Comparison of ENCODE assay signal across 8 cellular contexts in genomic region chr1:86380257-86380861, GRCh38. TPM values are rescaled to one million over a fixed set of nuclear protein-coding genes. Genes with fewer than 3 reads are reported as not detected.
DNase-seq lines count a peak whose midpoint lies in the region; ATAC-seq and TF ChIP-seq lines count a peak whose summit lies in the region.

No MANE protein-coding gene starts in this region.

- POLR2A ChIA-PET in CD4-positive, alpha-beta memory T cell (lab: Charles Lee; ENCODE audit: partially characterized antibody): interaction anchor here (0.7 to 1.3 kb wide), 3 partner anchors 8 to 121 kb away, joined by 3 read pairs; partner anchors contain the start of gene ODF2L
- POLR2A ChIA-PET in activated B cell treated with CpG ODN at 0.5 μM for 24 hours (lab: Charles Lee): interaction anchor here (0.8 to 1.5 kb wide), 2 partner anchors 17 to 324 kb away, joined by 3 to 4 read pairs; partner anchors contain the start of gene SH3GLB1

- peaks cover 17% of the 10 kb centered on the region for H3K4me1 ChIP-seq in CD4-positive, alpha-beta memory T cell (ENCODE audit: insufficient read depth, low read length)
- no peaks in the 10 kb centered on the region for H3K4me1 ChIP-seq in cardiac muscle cell (ENCODE audit: low read depth)

- H3K27me3 Mint-ChIP-seq in CD4-positive, alpha-beta memory T cell: no peaks in the 10 kb centered on the region
- H3K27me3 Mint-ChIP-seq in activated B cell treated with CpG ODN at 0.5 μM for 24 hours: no peaks in the 10 kb centered on the region

- CTCF ChIA-PET in CD4-positive, alpha-beta memory T cell (lab: Charles Lee; ENCODE audit: partially characterized antibody): interaction anchor here (0.6 to 5.4 kb wide), 23 partner anchors 10 to 704 kb away, joined by 3 to 65 read pairs (median 5); partner anchors contain the start of genes CLCA2, ODF2L and SH3GLB1
- CTCF ChIA-PET in activated B cell treated with CpG ODN at 0.5 μM for 24 hours (lab: Charles Lee): interaction anchor here (0.7 to 2.5 kb wide), 17 partner anchors 10 to 359 kb away, joined by 3 to 40 read pairs (median 5); partner anchors contain the start of gene ODF2L

- peaks cover 8 to 30% (median 12%) of the 10 kb centered on the region in 4 donors for H3K4me1 Mint-ChIP-seq in CD4-positive, alpha-beta memory T cell
- H3K4me1 Mint-ChIP-seq in activated B cell treated with CpG ODN at 0.5 μM for 24 hours: peaks cover 8% of the 10 kb centered on the region

- no peaks in the 10 kb centered on the region for H3K36me3 ChIP-seq in CD4-positive, alpha-beta memory T cell (ENCODE audit: insufficient read depth, low read length)
- peaks cover 6% of the 10 kb centered on the region for H3K36me3 ChIP-seq in cardiac muscle cell

- H3K9me3 Mint-ChIP-seq in CD4-positive, alpha-beta memory T cell: peaks cover 0 to 2% (median 0%) of the 10 kb centered on the region in 8 donors
- H3K9me3 Mint-ChIP-seq in activated B cell treated with CpG ODN at 0.5 μM for 24 hours: peaks cover 10% of the 10 kb centered on the region

- H3K4me3 Mint-ChIP-seq in CD4-positive, alpha-beta memory T cell: peak overlapping the region in 2 of 8 donors; percentile 38 to 55
- H3K4me3 Mint-ChIP-seq in activated B cell treated with CpG ODN at 0.5 μM for 24 hours: no peak overlapping the region

- intact Hi-C loops in CD4-positive, alpha-beta memory T cell (cut with micrococcal nuclease): loop anchor here (1.0 to 5.0 kb wide), 8 partner anchors 9 to 702 kb away; partner anchors contain the start of gene ODF2L
- intact Hi-C loops in activated B cell treated with CpG ODN at 0.5 μM for 24 hours (cut with micrococcal nuclease): loop anchor here (1.0 to 5.0 kb wide), 10 partner anchors 16 to 947 kb away; partner anchors contain the start of genes LMO4, ODF2L and SH3GLB1

- H3K27ac ChIP-seq in CD4-positive, alpha-beta memory T cell (ENCODE audit: low read depth, low read length): no peak overlapping the region
- H3K27ac ChIP-seq in cardiac muscle cell: no peak overlapping the region

- peaks cover 30 to 34% of the 10 kb centered on the region in 2 donors for H3K36me3 Mint-ChIP-seq in CD4-positive, alpha-beta memory T cell
- H3K36me3 Mint-ChIP-seq in activated B cell treated with CpG ODN at 0.5 μM for 24 hours (ENCODE audit: low read depth): peaks cover 27% of the 10 kb centered on the region

- peak in 4 of 5 donors; percentile 49 to 59 (median 54) for DNase-seq in CD4-positive, alpha-beta memory T cell
- DNase-seq in GM19238 (ENCODE audit: insufficient read length, low spot score): peak; percentile 2
- peak; percentile 40 for DNase-seq in NCI-H2196 (lab: John Stamatoyannopoulos, UW; ENCODE audit: unreplicated experiment)
- DNase-seq in activated B cell treated with CpG ODN at 0.5 μM for 24 hours: no peak
- peak; percentile 50 to 90 for DNase-seq in cardiac muscle cell (ENCODE audit: low read depth in 1 of 2, low spot score in 1 of 2)
- DNase-seq in renal cortical epithelial cell (ENCODE audit: low read depth): peak; percentile 83
- DNase-seq in activated naive CD4-positive, alpha-beta T cell treated with anti-CD3 and anti-CD28 coated beads, Interleukin-2, amount 50 U/mL, for 16 hours: no peak

- H3K27me3 ChIP-seq in CD4-positive, alpha-beta memory T cell (ENCODE audit: insufficient read depth, low read length): no peaks in the 10 kb centered on the region
- H3K27me3 ChIP-seq in cardiac muscle cell: no peaks in the 10 kb centered on the region

- no peaks in the 10 kb centered on the region for H3K9me3 ChIP-seq in CD4-positive, alpha-beta memory T cell (ENCODE audit: control insufficient read depth in 1 of 2, low read length in 2 of 2)
- no peaks in the 10 kb centered on the region for H3K9me3 ChIP-seq in cardiac muscle cell (ENCODE audit: low read depth)

- peak overlapping the region in 3 of 7 donors; percentile 32 to 48 (median 42) for H3K27ac Mint-ChIP-seq in CD4-positive, alpha-beta memory T cell
- no peak overlapping the region for H3K27ac Mint-ChIP-seq in activated B cell treated with CpG ODN at 0.5 μM for 24 hours

- peak; percentile 81 for ATAC-seq in HG03280 (IDR thresholded peaks at IDR 0.05; ENCODE audit: unreplicated experiment)
- ATAC-seq in activated B cell treated with CpG ODN at 0.5 μM for 24 hours (ENCODE audit: low read depth): peak; percentile 75

- no peak overlapping the region for H3K4me3 ChIP-seq in CD4-positive, alpha-beta memory T cell (ENCODE audit: low read length in 2 of 2)
- no peak overlapping the region for H3K4me3 ChIP-seq in cardiac muscle cell

- TF ChIP-seq CTCF in activated B cell treated with CpG ODN at 0.5 μM for 24 hours (IDR thresholded peaks at IDR 0.05): no peak
- TF ChIP-seq CTCF in cardiac muscle cell (IDR thresholded peaks at IDR 0.05; ENCODE audit: low read depth, low read length): peak; percentile 67

RNA-seq across cellular contexts. Expression of gene ODF2L, which starts 15.8 kb away (rescaled TPM):
- total RNA-seq in CD4-positive, alpha-beta memory T cell: 10 to 100 TPM; 97.3 to 98.3 TPM
- 10 to 100 TPM; 60.0 to 60.4 TPM for polyA plus RNA-seq in CD4-positive, alpha-beta memory T cell
- 28.2 and 36.1 TPM in 2 replicates for total RNA-seq in activated B cell treated with CpG ODN at 0.5 μM for 24 hours
- total RNA-seq in cardiac muscle cell: 21.1 and 29.6 TPM in 2 replicates
- 36.6 and 39.2 TPM in 2 replicates for polyA plus RNA-seq in cardiac muscle cell
- total RNA-seq in renal cortical epithelial cell: 24.7 and 49.0 TPM in 2 replicates

RNA-seq across cellular contexts. Expression of gene CLCA2, which starts 43.6 kb away (rescaled TPM):
- total RNA-seq in CD4-positive, alpha-beta memory T cell: not detected
- polyA plus RNA-seq in CD4-positive, alpha-beta memory T cell: not detected
- total RNA-seq in activated B cell treated with CpG ODN at 0.5 μM for 24 hours (not detected in 2 replicates), cardiac muscle cell (not detected in 2 replicates), renal cortical epithelial cell (0.17 and 0.85 TPM in 2 replicates)
- polyA plus RNA-seq in cardiac muscle cell: not detected in 2 replicates

Comparison
In these comparisons a context has a peak if more than half of its experiments do, and no peak if none do; other contexts are left out.
1. DNase-seq: peak in CD4-positive, alpha-beta memory T cell (4 of 5), GM19238 (single experiment), NCI-H2196 (single experiment), cardiac muscle cell (2 of 2) and renal cortical epithelial cell (single experiment); none in activated B cell treated with CpG ODN at 0.5 μM for 24 hours (single experiment) and activated naive CD4-positive, alpha-beta T cell treated with anti-CD3 and anti-CD28 coated beads, Interleukin-2, amount 50 U/mL, for 16 hours (single experiment).